ENCODE assay signal across 20 cellular contexts in the genomic region with DNA sequence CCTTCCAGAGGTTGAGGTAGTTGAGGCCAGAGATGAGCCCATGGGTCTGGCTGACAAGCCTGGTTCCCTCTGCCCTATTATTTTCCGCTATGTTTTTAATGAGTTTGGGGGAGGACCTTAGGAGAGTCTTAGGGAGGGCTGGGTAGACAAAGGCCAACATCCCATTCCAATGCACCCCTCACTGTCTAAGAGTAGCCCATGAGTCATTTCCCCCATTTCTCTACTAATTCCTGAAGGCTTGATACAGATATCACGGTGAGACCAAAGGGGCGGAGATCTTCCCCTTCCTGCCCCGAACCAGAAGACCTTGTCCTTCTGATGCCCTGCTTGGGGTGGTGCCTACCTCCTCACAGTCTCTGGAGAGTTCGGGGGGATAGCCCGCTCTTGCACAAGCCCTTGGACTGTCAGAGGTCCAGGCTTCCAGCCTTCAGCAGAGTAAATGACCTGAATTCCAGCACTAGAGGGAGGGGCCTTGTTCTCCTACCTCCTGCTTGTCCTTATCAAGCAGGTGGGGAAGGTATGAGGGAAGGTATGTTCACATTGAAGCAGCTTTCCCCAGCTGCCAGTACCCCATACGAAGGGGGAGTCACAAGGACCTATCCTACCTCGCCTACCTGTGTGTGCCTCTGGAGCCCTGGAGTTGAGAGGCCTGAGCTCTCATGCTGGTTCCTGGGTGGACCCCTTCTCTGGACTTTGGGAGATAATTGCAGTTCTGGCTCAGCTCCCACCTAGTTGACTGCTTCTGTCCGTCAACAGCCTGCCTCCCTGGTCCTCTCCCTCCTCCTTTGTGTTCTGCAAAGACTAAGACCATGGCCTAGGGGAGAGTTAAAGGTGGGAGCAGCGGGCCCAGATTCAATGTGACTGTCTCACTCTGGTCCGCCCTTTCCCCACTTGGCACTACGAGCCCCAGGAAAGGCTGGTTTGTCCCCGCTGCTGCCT. TPM values are rescaled to one million over a fixed set of nuclear protein-coding genes. Genes with fewer than 3 reads are reported as not detected.
DNase-seq lines count a peak whose midpoint lies in the region; ATAC-seq, FAIRE-seq and TF ChIP-seq lines count a peak whose summit lies in the region.
"Had no signal": no experiment of that assay in that cellular context is flagged by ENCODE, and none has a peak within 500 bp of the region (broad histone marks: within the 10 kb centered on the region; RNA-seq: fewer than 3 reads in every experiment).

No MANE protein-coding gene starts in this region.

- no peak overlapping the region for H2BK15ac ChIP-seq in mesendoderm (replicated peaks; ENCODE audit: low read depth)

- H4K5ac ChIP-seq in mesendoderm (ENCODE audit: low read length): no peak overlapping the region

- no peak overlapping the region for H3K23ac ChIP-seq in mesendoderm (ENCODE audit: low read length)

- H3K36me3 ChIP-seq in K562 (ENCODE audit: control insufficient read depth, insufficient read depth, low read length): peaks cover 3% of the 10 kb centered on the region; the same call in 1 of the 3 replicates
- no peaks in the 10 kb centered on the region for H3K36me3 ChIP-seq in lower lobe of right lung
- H3K36me3 ChIP-seq in mesendoderm (ENCODE audit: control insufficient read depth, insufficient read depth, low read length): peaks cover 2% of the 10 kb centered on the region
- H3K36me3 ChIP-seq: gastroesophageal sphincter, MG63 had no signal

- H3K9me3 ChIP-seq in K562 (replicated peaks; ENCODE audit: control insufficient read depth, insufficient read depth, low read depth, low read length): no peaks in the 10 kb centered on the region
- no peaks in the 10 kb centered on the region for H3K9me3 ChIP-seq in lower lobe of right lung
- H3K9me3 ChIP-seq: gastroesophageal sphincter, MG63 had no signal

- H3K4me3 ChIP-seq in K562 (no peak overlapping the region), lower lobe of right lung (no peak overlapping the region), mesendoderm (ENCODE audit: low read length) (no peak overlapping the region)
- H3K4me3 ChIP-seq: coronary artery, gastroesophageal sphincter, MG63 had no signal

- intact Hi-C loops in K562 (cut with micrococcal nuclease): no loop called here
- intact Hi-C loops in lower lobe of right lung (cut with DNase I): no loop called here

- no peaks in the 10 kb centered on the region for H3K79me1 ChIP-seq in mesendoderm (ENCODE audit: low read length)

- H3K18ac ChIP-seq in mesendoderm (ENCODE audit: low read length): no peak overlapping the region

- H3K4me2 ChIP-seq in K562 (ENCODE audit: insufficient read depth, low read length) (peak overlapping the region; percentile 46; the same call in 1 of the 2 replicates), mesendoderm (ENCODE audit: low read length) (no peak overlapping the region)

- H2BK5ac ChIP-seq in mesendoderm (ENCODE audit: low read length): no peak overlapping the region

- no peak overlapping the region for H3K56ac ChIP-seq in mesendoderm (ENCODE audit: low read length)

- H3K27ac ChIP-seq in K562 (ENCODE audit: extremely low read depth, low read depth, low read length): no peak overlapping the region; the same call in 2 of the 3 replicates
- peak overlapping the region; percentile 28 for H3K27ac ChIP-seq in lower lobe of right lung
- no peak overlapping the region for H3K27ac ChIP-seq in mesendoderm (ENCODE audit: low read depth, low read length)
- H3K27ac ChIP-seq: coronary artery, gastroesophageal sphincter had no signal

- H3K4me1 ChIP-seq in K562 (replicated peaks in 1 of 2; ENCODE audit: control insufficient read depth in 2 of 2, insufficient read depth in 2 of 2, low read length in 2 of 2) (peaks cover 15 to 35% of the 10 kb centered on the region in 2 experiments), lower lobe of right lung (peaks cover 11% of the 10 kb centered on the region), mesendoderm (ENCODE audit: control insufficient read depth, low read depth, low read length) (peaks cover 4% of the 10 kb centered on the region)

- POLR2A ChIA-PET in K562 (lab: Yijun Ruan, JAX): interaction anchor here (0.5 to 1.7 kb wide), 5 partner anchors 12 to 313 kb away, joined by 3 to 5 read pairs (median 4); no protein-coding TSS in a partner anchor

- H3K9me1 ChIP-seq in K562 (ENCODE audit: control insufficient read depth, insufficient read depth, low read length): no peaks in the 10 kb centered on the region

- no peaks in the 10 kb centered on the region for H3K79me2 ChIP-seq in K562 (ENCODE audit: control insufficient read depth, insufficient read depth, low read length)
- H3K79me2 ChIP-seq in mesendoderm (ENCODE audit: control insufficient read depth, insufficient read depth, low read length): no peaks in the 10 kb centered on the region

- TF ChIP-seq CTCF in K562 (IDR thresholded peaks at IDR 0.05 in 2 of 3, conservative IDR thresholded peaks at IDR 0.05 in 1 of 3; ENCODE audit: insufficient read depth in 2 of 3, low read depth in 1 of 3, low read length in 3 of 3) (no peak), lower lobe of right lung (IDR thresholded peaks at IDR 0.05) (no peak)

- H2AK5ac ChIP-seq in mesendoderm (ENCODE audit: low read length): no peak overlapping the region

- no peak for TF ChIP-seq RAD21 in K562 (CRISPR knock-in tag; conservative IDR thresholded peaks at IDR 0.05 in 1 of 2, IDR thresholded peaks at IDR 0.05 in 1 of 2)

- H3K4ac ChIP-seq in mesendoderm (ENCODE audit: low read depth, low read length): no peak overlapping the region

- H3K27me3 ChIP-seq in K562 (ENCODE audit: control insufficient read depth in 2 of 2, insufficient read depth in 2 of 2, low read length in 2 of 2) (no peaks in the 10 kb centered on the region), lower lobe of right lung (ENCODE audit: low read depth) (no peaks in the 10 kb centered on the region), mesendoderm (ENCODE audit: insufficient read depth, low read length, poor library complexity) (no peaks in the 10 kb centered on the region)
- H3K27me3 ChIP-seq: MG63 had no signal

- peak; percentile 32 for DNase-seq in EL
- DNase-seq in K562 (ENCODE audit: extremely low read depth in 1 of 4, low spot score in 3 of 4): no peak
- no peak for DNase-seq in lower lobe of right lung
- no peak for DNase-seq in activated T-cell treated with anti-CD3 and anti-CD28 coated beads for 4 hours
- no peak for DNase-seq in mesendoderm
- DNase-seq: ACHN; activated B cell treated with CpG ODN at 0.5 μM for 24 hours; activated CD4-positive, alpha-beta memory T cell treated with anti-CD3 and anti-CD28 coated beads, Interleukin-2, amount 10 ng/mL, durations not matched to agents 7 days and 5 days; activated naive CD4-positive, alpha-beta T cell treated with anti-CD3 and anti-CD28 coated beads, Interleukin-2, amount 50 U/mL, for 16 hours; activated T-cell treated with anti-CD3 and anti-CD28 coated beads, Interleukin-2, amount 50 U/mL, for 48 hours; H9; MG63; NCI-H187; NCI-H510A treated with DMSO at 0.1 percent for 48 hours; stimulated activated naive CD4-positive, alpha-beta T cell treated with Interleukin-2 at 50 U/mL for 16 hours; trophoblast cell had no signal

- H2AFZ ChIP-seq in K562 (ENCODE audit: low read depth, low read length): peak overlapping the region; percentile 78

- ATAC-seq in K562: peak; percentile 19
- peak; percentile 19 to 54 for ATAC-seq in lower lobe of right lung
- no peak for ATAC-seq in HG03378 (IDR thresholded peaks at IDR 0.05; ENCODE audit: unreplicated experiment)
- ATAC-seq: gastroesophageal sphincter had no signal

- H4K8ac ChIP-seq in mesendoderm (ENCODE audit: low read depth, low read length): no peak overlapping the region

- no peak for TF ChIP-seq EP300 in K562 (IDR thresholded peaks at IDR 0.05; ENCODE audit: low read length)

- FAIRE-seq in K562 (lab: Jason Lieb, UNC): peak; percentile 46

- H3K9ac ChIP-seq in K562 (ENCODE audit: insufficient read depth in 1 of 2, low read depth in 2 of 2, low read length in 2 of 2) (peak overlapping the region; percentile 12; a peak in 1 of 4 replicates), mesendoderm (ENCODE audit: low read length) (no peak overlapping the region)

- no TSS peak for BruUV-seq in K562 (replicated peaks; lab: Mats Ljungman, UMichigan)

- CTCF ChIA-PET in K562 (lab: Yijun Ruan, JAX; ENCODE audit: low intra/inter-chr PET ratio): no interaction called here

- in situ Hi-C loops in K562 (cut with MboI): no loop called here

- no peak overlapping the region for H2BK120ac ChIP-seq in mesendoderm (ENCODE audit: low read depth, low read length)

- TF ChIP-seq POLR2A in K562 (conservative IDR thresholded peaks at IDR 0.05): no peak

- no peaks in the 10 kb centered on the region for H4K20me1 ChIP-seq in K562 (replicated peaks; ENCODE audit: control insufficient read depth, insufficient read depth, low read length)

- WGBS in K562 (ENCODE audit: insufficient coverage, low coverage, missing lambda C conversion rate): 50% methylated on average over 13 of the region's 13 CpGs
- WGBS in mesendoderm (ENCODE audit: extremely low coverage, insufficient coverage, low lambda C conversion rate): no CpG with 5 or more reads among the region's 13 CpGs

RNA-seq across cellular contexts. Expression of a gene that starts 3.7 kb away (rescaled TPM):
- total RNA-seq in K562 (2011; cell fraction: chromatin; rRNA removed; ENCODE audit: low replicate concordance): not detected in 2 replicates
- total RNA-seq in K562 (2011; cell fraction: nucleolus; rRNA removed): 0.17 TPM in 1 of 2 replicates, not detected in the other
- not detected in 2 replicates for total RNA-seq in K562 (2011; cell fraction: nucleoplasm; rRNA removed)
- not detected in 2 replicates for total RNA-seq in K562 (2014; rRNA removed)
- not detected in 2 replicates for total RNA-seq in K562 (2014; rRNA removed; fragmentation: Illumina TruSeq; extraction: Trizol)
- total RNA-seq in K562 (2015; rRNA removed; fragmentation: Illumina TruSeq; extraction: Trizol): not detected in 2 replicates
- total RNA-seq in K562 (2021): not detected in 2 replicates
- polyA plus RNA-seq in K562 (2011; rRNA removed): not detected in 2 replicates
- polyA plus RNA-seq in K562 (2011; cell fraction: cytosol; rRNA removed): 0.06 TPM in 1 of 2 replicates, not detected in the other
- polyA plus RNA-seq in K562 (2011; cell fraction: nucleus; rRNA removed): not detected in 2 replicates
- not detected in 2 replicates for polyA plus RNA-seq in K562 (2012)
- polyA plus RNA-seq in K562 (2014; fragmentation: Illumina TruSeq; extraction: Trizol): not detected in 2 replicates
- polyA plus RNA-seq in K562 (2014; fragmentation: Nextera tagmentation; extraction: Ambion mirVana): not detected
- polyA plus RNA-seq in K562 (2014; rRNA removed): not detected in 2 replicates
- polyA minus RNA-seq in K562 (2011; rRNA and poly(A)+ RNA removed): not detected in 2 replicates
- polyA minus RNA-seq in K562 (2011; cell fraction: cytosol; rRNA and poly(A)+ RNA removed): not detected in 2 replicates
- polyA minus RNA-seq in K562 (2011; cell fraction: nucleus; rRNA and poly(A)+ RNA removed): not detected in 2 replicates
- total RNA-seq in lower lobe of right lung: not detected
- not detected for polyA plus RNA-seq in mesendoderm (2013, experiment 1 of 2)
- not detected for polyA plus RNA-seq in mesendoderm (2013, experiment 2 of 2)
- total RNA-seq: activated B cell treated with CpG ODN at 0.5 μM for 24 hours; activated CD4-positive, alpha-beta memory T cell treated with anti-CD3 and anti-CD28 coated beads, Interleukin-2, amount 10 ng/mL, durations not matched to agents 7 days and 5 days; H9; T-helper 1 cell treated with Interleukin-12 subunit alpha and Interleukin-12 subunit beta and Interleukin-4 antibody, amounts not matched to agents 30 ng/mL and 1 ng/mL, for 36 hours had no signal

RNA-seq across cellular contexts. Expression of a gene that starts 11.0 kb away (rescaled TPM):
- 49.0 and 108 TPM in 2 replicates for total RNA-seq in K562 (2011; cell fraction: chromatin; rRNA removed; ENCODE audit: low replicate concordance)
- 166 and 172 TPM in 2 replicates for total RNA-seq in K562 (2011; cell fraction: nucleolus; rRNA removed)
- 110 and 115 TPM in 2 replicates for total RNA-seq in K562 (2011; cell fraction: nucleoplasm; rRNA removed)
- total RNA-seq in K562 (2014; rRNA removed): 279 and 297 TPM in 2 replicates
- total RNA-seq in K562 (2014; rRNA removed; fragmentation: Illumina TruSeq; extraction: Trizol): 204 and 223 TPM in 2 replicates
- total RNA-seq in K562 (2015; rRNA removed; fragmentation: Illumina TruSeq; extraction: Trizol): 210 and 212 TPM in 2 replicates
- total RNA-seq in K562 (2021): 198 and 218 TPM in 2 replicates
- 273 and 285 TPM in 2 replicates for polyA plus RNA-seq in K562 (2011; rRNA removed)
- 421 and 454 TPM in 2 replicates for polyA plus RNA-seq in K562 (2011; cell fraction: cytosol; rRNA removed)
- 100 and 125 TPM in 2 replicates for polyA plus RNA-seq in K562 (2011; cell fraction: nucleus; rRNA removed)
- polyA plus RNA-seq in K562 (2012): 194 and 217 TPM in 2 replicates
- polyA plus RNA-seq in K562 (2014; fragmentation: Illumina TruSeq; extraction: Trizol): 194 and 201 TPM in 2 replicates
- polyA plus RNA-seq in K562 (2014; fragmentation: Nextera tagmentation; extraction: Ambion mirVana): 1,000 to 10,000 TPM; 1,679 to 1,870 TPM
- 249 and 269 TPM in 2 replicates for polyA plus RNA-seq in K562 (2014; rRNA removed)
- polyA minus RNA-seq in K562 (2011; rRNA and poly(A)+ RNA removed): 242 and 304 TPM in 2 replicates
- 130 and 188 TPM in 2 replicates for polyA minus RNA-seq in K562 (2011; cell fraction: cytosol; rRNA and poly(A)+ RNA removed)
- polyA minus RNA-seq in K562 (2011; cell fraction: nucleus; rRNA and poly(A)+ RNA removed): 61.7 and 82.4 TPM in 2 replicates
- total RNA-seq in lower lobe of right lung: 71.5 TPM
- polyA plus RNA-seq in mesendoderm (2013, experiment 1 of 2): 202 TPM
- polyA plus RNA-seq in mesendoderm (2013, experiment 2 of 2): 203 TPM

RNA-seq across cellular contexts. Expression of a gene that starts 11.6 kb away (rescaled TPM):
- total RNA-seq in K562 (2011; cell fraction: chromatin; rRNA removed; ENCODE audit: low replicate concordance): 31.5 and 72.4 TPM in 2 replicates
- total RNA-seq in K562 (2011; cell fraction: nucleolus; rRNA removed): 45.5 and 46.5 TPM in 2 replicates
- 33.9 and 37.3 TPM in 2 replicates for total RNA-seq in K562 (2011; cell fraction: nucleoplasm; rRNA removed)
- total RNA-seq in K562 (2014; rRNA removed): 4.9 and 6.6 TPM in 2 replicates
- 2.4 and 3.0 TPM in 2 replicates for total RNA-seq in K562 (2014; rRNA removed; fragmentation: Illumina TruSeq; extraction: Trizol)
- total RNA-seq in K562 (2015; rRNA removed; fragmentation: Illumina TruSeq; extraction: Trizol): 3.6 and 4.0 TPM in 2 replicates
- total RNA-seq in K562 (2021): 11.1 and 12.8 TPM in 2 replicates
- polyA plus RNA-seq in K562 (2011; rRNA removed): 6.5 and 11.1 TPM in 2 replicates
- polyA plus RNA-seq in K562 (2011; cell fraction: cytosol; rRNA removed): 10.1 and 17.2 TPM in 2 replicates
- 66.1 and 112 TPM in 2 replicates for polyA plus RNA-seq in K562 (2011; cell fraction: nucleus; rRNA removed)
- 7.5 and 9.6 TPM in 2 replicates for polyA plus RNA-seq in K562 (2012)
- 8.1 and 9.2 TPM in 2 replicates for polyA plus RNA-seq in K562 (2014; fragmentation: Illumina TruSeq; extraction: Trizol)
- polyA plus RNA-seq in K562 (2014; fragmentation: Nextera tagmentation; extraction: Ambion mirVana): under 1 TPM; 0.04 to 0.10 TPM
- 15.5 and 16.2 TPM in 2 replicates for polyA plus RNA-seq in K562 (2014; rRNA removed)
- polyA minus RNA-seq in K562 (2011; rRNA and poly(A)+ RNA removed): 3.6 and 5.3 TPM in 2 replicates
- 4.9 and 7.6 TPM in 2 replicates for polyA minus RNA-seq in K562 (2011; cell fraction: cytosol; rRNA and poly(A)+ RNA removed)
- 8.7 and 10.5 TPM in 2 replicates for polyA minus RNA-seq in K562 (2011; cell fraction: nucleus; rRNA and poly(A)+ RNA removed)
- total RNA-seq in lower lobe of right lung: 5.6 TPM
- 11.2 TPM for polyA plus RNA-seq in mesendoderm (2013, experiment 1 of 2)
- polyA plus RNA-seq in mesendoderm (2013, experiment 2 of 2): 10.8 TPM

RNA-seq across cellular contexts. Expression of a gene that starts 35.7 kb away (rescaled TPM):
- total RNA-seq in K562 (2011; cell fraction: chromatin; rRNA removed; ENCODE audit: low replicate concordance): 17.1 and 22.1 TPM in 2 replicates
- total RNA-seq in K562 (2011; cell fraction: nucleolus; rRNA removed): 11.1 and 12.5 TPM in 2 replicates
- 12.4 and 13.6 TPM in 2 replicates for total RNA-seq in K562 (2011; cell fraction: nucleoplasm; rRNA removed)
- total RNA-seq in K562 (2014; rRNA removed): 17.0 and 18.7 TPM in 2 replicates
- 11.1 and 12.9 TPM in 2 replicates for total RNA-seq in K562 (2014; rRNA removed; fragmentation: Illumina TruSeq; extraction: Trizol)
- 11.8 and 14.8 TPM in 2 replicates for total RNA-seq in K562 (2015; rRNA removed; fragmentation: Illumina TruSeq; extraction: Trizol)
- total RNA-seq in K562 (2021): 15.9 and 16.1 TPM in 2 replicates
- 20.4 and 23.1 TPM in 2 replicates for polyA plus RNA-seq in K562 (2011; rRNA removed)
- polyA plus RNA-seq in K562 (2011; cell fraction: cytosol; rRNA removed): 24.5 and 29.4 TPM in 2 replicates
- 21.8 and 24.5 TPM in 2 replicates for polyA plus RNA-seq in K562 (2011; cell fraction: nucleus; rRNA removed)
- polyA plus RNA-seq in K562 (2012): 11.8 and 23.7 TPM in 2 replicates
- polyA plus RNA-seq in K562 (2014; fragmentation: Illumina TruSeq; extraction: Trizol): 22.0 and 26.3 TPM in 2 replicates
- polyA plus RNA-seq in K562 (2014; fragmentation: Nextera tagmentation; extraction: Ambion mirVana): 1 to 10 TPM; 2.2 to 3.0 TPM
- 22.4 and 24.3 TPM in 2 replicates for polyA plus RNA-seq in K562 (2014; rRNA removed)
- polyA minus RNA-seq in K562 (2011; rRNA and poly(A)+ RNA removed): 28.0 and 29.8 TPM in 2 replicates
- polyA minus RNA-seq in K562 (2011; cell fraction: cytosol; rRNA and poly(A)+ RNA removed): 9.7 and 11.8 TPM in 2 replicates
- 5.3 and 7.0 TPM in 2 replicates for polyA minus RNA-seq in K562 (2011; cell fraction: nucleus; rRNA and poly(A)+ RNA removed)
- 9.8 TPM for total RNA-seq in lower lobe of right lung
- polyA plus RNA-seq in mesendoderm (2013, experiment 1 of 2): 3.1 TPM
- 3.5 TPM for polyA plus RNA-seq in mesendoderm (2013, experiment 2 of 2)

RNA-seq across cellular contexts. Expression of a gene that starts 49.2 kb away (rescaled TPM):
- total RNA-seq in K562 (2011; cell fraction: chromatin; rRNA removed; ENCODE audit: low replicate concordance): 555 and 556 TPM in 2 replicates
- 273 and 282 TPM in 2 replicates for total RNA-seq in K562 (2011; cell fraction: nucleolus; rRNA removed)
- 463 and 596 TPM in 2 replicates for total RNA-seq in K562 (2011; cell fraction: nucleoplasm; rRNA removed)
- total RNA-seq in K562 (2014; rRNA removed): 121 and 145 TPM in 2 replicates
- total RNA-seq in K562 (2014; rRNA removed; fragmentation: Illumina TruSeq; extraction: Trizol): 110 and 123 TPM in 2 replicates
- total RNA-seq in K562 (2015; rRNA removed; fragmentation: Illumina TruSeq; extraction: Trizol): 141 and 147 TPM in 2 replicates
- 151 and 163 TPM in 2 replicates for total RNA-seq in K562 (2021)
- 129 and 157 TPM in 2 replicates for polyA plus RNA-seq in K562 (2011; rRNA removed)
- polyA plus RNA-seq in K562 (2011; cell fraction: cytosol; rRNA removed): 70.8 and 83.1 TPM in 2 replicates
- 696 and 714 TPM in 2 replicates for polyA plus RNA-seq in K562 (2011; cell fraction: nucleus; rRNA removed)
- polyA plus RNA-seq in K562 (2012): 121 and 135 TPM in 2 replicates
- 180 and 196 TPM in 2 replicates for polyA plus RNA-seq in K562 (2014; fragmentation: Illumina TruSeq; extraction: Trizol)
- polyA plus RNA-seq in K562 (2014; fragmentation: Nextera tagmentation; extraction: Ambion mirVana): 1 to 10 TPM; 5.0 TPM
- polyA plus RNA-seq in K562 (2014; rRNA removed): 156 and 184 TPM in 2 replicates
- 147 and 171 TPM in 2 replicates for polyA minus RNA-seq in K562 (2011; rRNA and poly(A)+ RNA removed)
- 77.6 and 81.5 TPM in 2 replicates for polyA minus RNA-seq in K562 (2011; cell fraction: cytosol; rRNA and poly(A)+ RNA removed)
- polyA minus RNA-seq in K562 (2011; cell fraction: nucleus; rRNA and poly(A)+ RNA removed): 198 and 296 TPM in 2 replicates
- 163 TPM for total RNA-seq in lower lobe of right lung
- polyA plus RNA-seq in mesendoderm (2013, experiment 1 of 2): 212 TPM
- polyA plus RNA-seq in mesendoderm (2013, experiment 2 of 2): 206 TPM
